ENCODE assay signal across 21 cellular contexts in genomic region chr17:77874303-77875050, GRCh38.
DNase-seq lines count a peak whose midpoint lies in the region; ATAC-seq, FAIRE-seq and TF ChIP-seq lines count a peak whose summit lies in the region.
"Had no signal": no experiment of that assay in that cellular context is flagged by ENCODE, and none has a peak within 500 bp of the region (broad histone marks: within the 10 kb centered on the region; RNA-seq: fewer than 3 reads in every experiment).

No MANE protein-coding gene starts in this region.

- peaks cover 16% of the 10 kb centered on the region for H3K27me3 ChIP-seq in BLaER1
- peaks cover 22% of the 10 kb centered on the region for H3K27me3 ChIP-seq in IMR-90 (ENCODE audit: control insufficient read depth, insufficient read depth, low read length)
- H3K27me3 ChIP-seq in H1 (replicated peaks in 1 of 4; ENCODE audit: control insufficient read depth in 3 of 4, extremely low read depth in 1 of 4, insufficient read depth in 3 of 4, low read length in 3 of 4), result no peaks in the 10 kb centered on the region; a peak in 1 of 7 replicates
- H3K27me3 ChIP-seq in osteoblast (ENCODE audit: insufficient read depth, low read length), result peaks cover 35% of the 10 kb centered on the region
- H3K27me3 ChIP-seq in small intestine (ENCODE audit: control insufficient read depth in 2 of 2, insufficient read depth in 2 of 2, low read length in 2 of 2), result no peaks in the 10 kb centered on the region

- H2BK15ac ChIP-seq in IMR-90 (ENCODE audit: low read depth, low read length) (no peak overlapping the region), H1 (ENCODE audit: low read length) (no peak overlapping the region)

- no peak overlapping the region for H3K14ac ChIP-seq in IMR-90 (replicated peaks; ENCODE audit: low read depth, low read length)
- H3K14ac ChIP-seq in H1 (ENCODE audit: insufficient read length), result no peak overlapping the region

- H3K4me3 ChIP-seq in BLaER1, result no peak overlapping the region
- no peak overlapping the region for H3K4me3 ChIP-seq in IMR-90 (ENCODE audit: insufficient read depth, low read depth, low read length)
- no peak overlapping the region for H3K4me3 ChIP-seq in H1 (ENCODE audit: extremely low read depth in 1 of 4, insufficient read depth in 2 of 4, low read depth in 3 of 4, low read length in 4 of 4)
- H3K4me3 ChIP-seq in osteoblast (ENCODE audit: insufficient read depth, low read length), result peak overlapping the region; percentile 33
- no peak overlapping the region for H3K4me3 ChIP-seq in small intestine (ENCODE audit: low read depth in 1 of 2, low read length in 2 of 2)
- H3K4me3 ChIP-seq: A549 had no signal

- no peaks in the 10 kb centered on the region for H3K79me1 ChIP-seq in IMR-90 (ENCODE audit: low read depth in 1 of 2, low read length in 2 of 2)
- no peaks in the 10 kb centered on the region for H3K79me1 ChIP-seq in H1 (ENCODE audit: low read depth, low read length)

- H3K9me1 ChIP-seq in IMR-90 (ENCODE audit: insufficient read depth, low read length), result no peaks in the 10 kb centered on the region

- no peak overlapping the region for H2AK5ac ChIP-seq in IMR-90 (ENCODE audit: low read depth, low read length)
- H2AK5ac ChIP-seq in H1 (ENCODE audit: low read depth, low read length), result no peak overlapping the region

- H3K23ac ChIP-seq in IMR-90 (ENCODE audit: low read depth, low read length) (no peak overlapping the region), H1 (ENCODE audit: insufficient read length) (no peak overlapping the region)

- H4K20me1 ChIP-seq in BLaER1 (peaks cover 12% of the 10 kb centered on the region), IMR-90 (ENCODE audit: insufficient read depth, low read length) (no peaks in the 10 kb centered on the region; the same call in 1 of the 2 replicates), H1 (replicated peaks in 1 of 2; ENCODE audit: control insufficient read depth in 1 of 2, insufficient read depth in 2 of 2, low read length in 2 of 2) (peaks cover 0 to 4% of the 10 kb centered on the region in 2 experiments), osteoblast (ENCODE audit: insufficient read depth, low read length) (peaks cover 3% of the 10 kb centered on the region)

- no peak overlapping the region for H2BK12ac ChIP-seq in H1 (ENCODE audit: low read depth, low read length)

- H3K4me1 ChIP-seq in BLaER1, result peaks cover 18% of the 10 kb centered on the region
- H3K4me1 ChIP-seq in IMR-90 (ENCODE audit: control insufficient read depth, insufficient read depth, low read length), result no peaks in the 10 kb centered on the region
- peaks cover 0 to 4% (median 2%) of the 10 kb centered on the region in 4 experiments; a peak in 5 of 7 replicates for H3K4me1 ChIP-seq in H1 (replicated peaks in 1 of 4; ENCODE audit: control insufficient read depth in 3 of 4, insufficient read depth in 4 of 4, low read length in 3 of 4)
- peaks cover 13% of the 10 kb centered on the region for H3K4me1 ChIP-seq in osteoblast (ENCODE audit: insufficient read depth, low read length)
- no peaks in the 10 kb centered on the region for H3K4me1 ChIP-seq in small intestine (ENCODE audit: control insufficient read depth in 2 of 2, insufficient read depth in 1 of 2, low read depth in 1 of 2, low read length in 1 of 2)
- H3K4me1 ChIP-seq: A549 had no signal

- TF ChIP-seq CTCF in IMR-90 (conservative IDR thresholded peaks at IDR 0.05; ENCODE audit: low read depth, low read length) (no peak), H1 (IDR thresholded peaks at IDR 0.05; ENCODE audit: control extremely low read depth in 1 of 3, insufficient read depth in 1 of 3, low read depth in 1 of 3, low read length in 3 of 3) (no peak), osteoblast (IDR thresholded peaks at IDR 0.05; ENCODE audit: extremely low read depth, low read depth, low read length) (no peak)

- no peak overlapping the region for H3K18ac ChIP-seq in IMR-90 (ENCODE audit: low read depth, low read length)
- H3K18ac ChIP-seq in H1 (ENCODE audit: extremely low read depth, low read length), result peak overlapping the region; percentile 40; the same call in 1 of the 2 replicates

- H3K23me2 ChIP-seq in H1 (ENCODE audit: low read depth, low read length), result peaks cover 5% of the 10 kb centered on the region; the same call in 1 of the 2 replicates

- H4K91ac ChIP-seq in IMR-90 (ENCODE audit: insufficient read depth, low read depth, low read length), result no peak overlapping the region
- H4K91ac ChIP-seq in H1 (replicated peaks; ENCODE audit: insufficient read length, low read length), result no peak overlapping the region

- H2BK120ac ChIP-seq in IMR-90 (ENCODE audit: low read depth, low read length) (no peak overlapping the region), H1 (replicated peaks; ENCODE audit: low read depth, low read length) (no peak overlapping the region)

- intact Hi-C loops in IMR-90 (cut with micrococcal nuclease), result no loop called here

- TF ChIP-seq POLR2A in IMR-90 (IDR thresholded peaks at IDR 0.05; ENCODE audit: low read depth, low read length) (no peak), H1 (IDR thresholded peaks at IDR 0.05; ENCODE audit: control extremely low read depth in 1 of 2, low read depth in 2 of 2, low read length in 2 of 2) (no peak)

- no peak overlapping the region for H2BK5ac ChIP-seq in IMR-90 (ENCODE audit: low read depth, low read length, poor library complexity, severe bottlenecking)
- peak overlapping the region; percentile 10; the same call in 1 of the 2 replicates for H2BK5ac ChIP-seq in H1 (ENCODE audit: low read depth, low read length)

- dilution Hi-C loops in IMR-90 (cut with HindIII; ENCODE audit: low sequenced_read_pairs, unreplicated experiment), result no loop called here

- H2BK20ac ChIP-seq in IMR-90 (ENCODE audit: low read depth, low read length) (no peak overlapping the region), H1 (ENCODE audit: low read length) (no peak overlapping the region)

- H3K79me2 ChIP-seq in H1 (ENCODE audit: control insufficient read depth in 1 of 2, insufficient read depth in 2 of 2, low read length in 2 of 2) (no peaks in the 10 kb centered on the region), osteoblast (ENCODE audit: insufficient read depth, low read length) (no peaks in the 10 kb centered on the region)

- TF ChIP-seq RAD21 in IMR-90 (IDR thresholded peaks at IDR 0.05; ENCODE audit: low read length) (no peak), H1 (IDR thresholded peaks at IDR 0.05 in 1 of 2, conservative IDR thresholded peaks at IDR 0.05 in 1 of 2; ENCODE audit: low read depth in 2 of 2, low read length in 2 of 2) (no peak)

- ATAC-seq in IMR-90 (ENCODE audit: low read depth), result peak; percentile 21
- ATAC-seq: A549, Panc1 had no signal

- peaks cover 20% of the 10 kb centered on the region for H3K9me3 ChIP-seq in BLaER1
- peaks cover 11% of the 10 kb centered on the region for H3K9me3 ChIP-seq in IMR-90 (ENCODE audit: control insufficient read depth, insufficient read depth, low read length)
- H3K9me3 ChIP-seq in H1 (ENCODE audit: insufficient read depth in 2 of 2, low read depth in 1 of 2, low read length in 1 of 2), result peaks cover 8 to 10% of the 10 kb centered on the region in 2 experiments; a peak in 2 of 4 replicates
- peaks cover 14% of the 10 kb centered on the region for H3K9me3 ChIP-seq in osteoblast (ENCODE audit: low read depth, low read length)
- H3K9me3 ChIP-seq in small intestine (ENCODE audit: control insufficient read depth, low read depth), result peaks cover 1% of the 10 kb centered on the region

- H3K9ac ChIP-seq in BLaER1 (no peak overlapping the region), IMR-90 (ENCODE audit: low read depth, low read length) (no peak overlapping the region), H1 (replicated peaks in 1 of 4; ENCODE audit: extremely low read depth in 1 of 4, low read depth in 3 of 4, low read length in 3 of 4) (no peak overlapping the region)

- CTCF ChIA-PET in IMR-90 (lab: Yijun Ruan, JAX) (no interaction called here), H1 (lab: Charles Lee; ENCODE audit: partially characterized antibody) (interaction anchor here (0.8 to 2.2 kb wide), 4 partner anchors 11 to 144 kb away, joined by 3 to 9 read pairs (median 5); no protein-coding TSS in a partner anchor)

- no TSS peak for BruUV-seq in IMR-90 (replicated peaks; lab: Mats Ljungman, UMichigan)

- in situ Hi-C loops in IMR-90 (cut with MboI; ENCODE audit: low sequenced_read_pairs), result no loop called here

- no peak overlapping the region for H3K4ac ChIP-seq in IMR-90 (ENCODE audit: low read depth, low read length)
- H3K4ac ChIP-seq in H1 (replicated peaks; ENCODE audit: insufficient read length, low read depth, low read length), result no peak overlapping the region

- H3K36me3 ChIP-seq in BLaER1, result no peaks in the 10 kb centered on the region
- no peaks in the 10 kb centered on the region for H3K36me3 ChIP-seq in IMR-90 (ENCODE audit: control insufficient read depth, insufficient read depth, low read length)
- H3K36me3 ChIP-seq in H1 (ENCODE audit: control insufficient read depth in 2 of 4, insufficient read depth in 4 of 4, low read length in 3 of 4), result no peaks in the 10 kb centered on the region
- H3K36me3 ChIP-seq in osteoblast (ENCODE audit: insufficient read depth, low read length), result no peaks in the 10 kb centered on the region
- H3K36me3 ChIP-seq in small intestine (ENCODE audit: control insufficient read depth in 2 of 2, insufficient read depth in 2 of 2, low read length in 2 of 2), result no peaks in the 10 kb centered on the region

- no peak for TF ChIP-seq EP300 in H1 (IDR thresholded peaks at IDR 0.05; ENCODE audit: borderline replicate concordance in 1 of 2, low read depth in 2 of 2, low read length in 2 of 2)

- FAIRE-seq in H1 (lab: Jason Lieb, UNC) (no peak), small intestine (lab: Jason Lieb, UNC) (no peak)
- FAIRE-seq: A549, D721Med, GM12892, GM19239 had no signal

- H2AFZ ChIP-seq in IMR-90 (replicated peaks; ENCODE audit: low read length, poor library complexity), result no peak overlapping the region
- H2AFZ ChIP-seq in H1 (ENCODE audit: low read length), result 0 out of 2 replicates have a peak overlapping the region, but pooled peaks have one; percentile 21
- no peak overlapping the region for H2AFZ ChIP-seq in osteoblast (ENCODE audit: low read length)

- no peak overlapping the region for H4K5ac ChIP-seq in IMR-90 (ENCODE audit: low read depth, low read length)
- H4K5ac ChIP-seq in H1 (ENCODE audit: insufficient read length, low read depth, low read length), result no peak overlapping the region

- POLR2A ChIA-PET in IMR-90 (lab: Charles Lee; ENCODE audit: unreplicated experiment), result no interaction called here
- POLR2A ChIA-PET in H1 (lab: Charles Lee; ENCODE audit: partially characterized antibody), result no interaction called here

- H3K4me2 ChIP-seq in BLaER1, result peak overlapping the region; percentile 33; the same call in 1 of the 2 replicates
- no peak overlapping the region for H3K4me2 ChIP-seq in IMR-90 (ENCODE audit: low read depth, low read length)
- H3K4me2 ChIP-seq in H1 (ENCODE audit: insufficient read depth in 1 of 2, low read depth in 2 of 2, low read length in 2 of 2), result no peak overlapping the region
- H3K4me2 ChIP-seq in osteoblast (ENCODE audit: insufficient read depth, low read length), result peak overlapping the region; percentile 58
- H3K4me2 ChIP-seq: A549 had no signal

- H4K8ac ChIP-seq in IMR-90 (ENCODE audit: low read depth in 2 of 2, low read length in 2 of 2) (no peak overlapping the region), H1 (ENCODE audit: extremely low read depth, insufficient read depth, low read length) (no peak overlapping the region)

- H3K27ac ChIP-seq in BLaER1 (no peak overlapping the region), IMR-90 (ENCODE audit: insufficient read depth, low read length) (no peak overlapping the region), H1 (ENCODE audit: low read depth, low read length) (no peak overlapping the region), osteoblast (ENCODE audit: low read depth, low read length) (no peak overlapping the region), small intestine (ENCODE audit: low read depth in 1 of 2, low read length in 1 of 2) (no peak overlapping the region)
- H3K27ac ChIP-seq: A549 had no signal

- WGBS in IMR-90 (ENCODE audit: extremely low coverage in 2 of 2, insufficient read length in 1 of 2), 2 experiments, result 40% methylated on average over 2 of the region's 14 CpGs; no CpG with 5 or more reads in 1 of the 2 experiments
- 88% methylated on average over 14 of the region's 14 CpGs; no CpG with 5 or more reads in 1 of the 2 experiments for WGBS in H1 (ENCODE audit: extremely low coverage in 1 of 2, insufficient coverage in 1 of 2, insufficient read length in 1 of 2, insufficient replicate concordance in 2 of 2, low coverage in 1 of 2, low lambda C conversion rate in 2 of 2, missing lambda C conversion rate in 1 of 2), 2 experiments
- 76 to 85% (median 82%) methylated on average over 14 of the region's 14 CpGs for WGBS in small intestine, 3 donors

- DNase-seq in IMR-90, result no peak
- DNase-seq in H1 (ENCODE audit: low read depth in 1 of 2, low spot score in 2 of 2), result no peak
- DNase-seq in osteoblast (ENCODE audit: insufficient read length, low spot score, missing footprints), result peak; percentile 85
- no peak for DNase-seq in small intestine
- no peak for DNase-seq in pons (ENCODE audit: low spot score)
- DNase-seq in activated CD4-positive, CD25-positive, alpha-beta regulatory T cell treated with anti-CD3 and anti-CD28 coated beads, Interleukin-2, amount 50 U/mL, for 72 hours, result no peak
- no peak for DNase-seq in ureter (ENCODE audit: low spot score)
- DNase-seq: CD4-positive, CD25-positive, alpha-beta regulatory T cell; DMS79 treated with DMSO at 0.1 percent for 48 hours; GDM1; KG1; NCI-H1694; NCI-H446 treated with DMSO at 0.1 percent for 48 hours; NCI-H82; Right ventricle myocardium superior had no signal

- H3K56ac ChIP-seq in IMR-90 (ENCODE audit: extremely low read depth, insufficient read depth, low read length) (no peak overlapping the region), H1 (replicated peaks; ENCODE audit: insufficient read length, low read depth, low read length) (no peak overlapping the region)

- no peak overlapping the region for H2AK9ac ChIP-seq in IMR-90 (replicated peaks; ENCODE audit: low read depth, low read length, poor library complexity)

Comparison
In these comparisons a context has a peak if more than half of its experiments do, and no peak if none do; other contexts are left out.
1. H3K4me2 ChIP-seq: peak in BLaER1 (single experiment) and osteoblast (single experiment); none in IMR-90 (single experiment) and H1 (0 of 2).